12 cellular contexts compared by ENCODE assay signal in the genomic region with DNA sequence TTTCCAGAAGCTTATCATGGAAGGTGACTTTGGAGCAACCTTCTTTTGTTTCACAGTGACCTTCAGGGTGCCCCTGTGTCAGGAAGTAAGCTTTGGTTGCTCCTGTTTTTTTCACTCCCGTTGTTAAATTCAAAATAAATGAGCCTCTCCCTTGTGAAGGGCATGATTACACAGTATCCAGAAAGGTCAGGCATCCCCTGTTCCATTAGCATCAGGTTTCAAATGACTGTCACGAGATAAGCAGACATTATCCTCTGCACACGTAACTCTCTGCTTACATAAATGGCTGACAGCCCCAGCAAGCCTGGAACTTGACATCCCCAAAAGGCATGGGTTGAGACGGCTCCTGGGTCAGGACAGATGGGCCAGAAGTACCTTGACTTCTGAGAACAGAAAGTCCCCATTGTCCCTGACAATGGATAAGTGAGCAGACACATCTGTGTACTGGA. TPM values are rescaled to one million over a fixed set of nuclear protein-coding genes. Genes with fewer than 3 reads are reported as not detected.
DNase-seq lines count a peak whose midpoint lies in the region; ATAC-seq and TF ChIP-seq lines count a peak whose summit lies in the region.
"Had no signal": no experiment of that assay in that cellular context is flagged by ENCODE, and none has a peak within 500 bp of the region (broad histone marks: within the 10 kb centered on the region; RNA-seq: fewer than 3 reads in every experiment).

No MANE protein-coding gene starts in this region.

- no peaks in the 10 kb centered on the region for H3K79me2 ChIP-seq in GM23248 (ENCODE audit: insufficient read depth)

- H3F3A ChIP-seq in GM23248 (ENCODE audit: insufficient read depth) = peaks cover 7% of the 10 kb centered on the region; the same call in 1 of the 2 replicates

- no peak overlapping the region for H3K4me2 ChIP-seq in GM23248 (ENCODE audit: unreplicated experiment)

- peaks cover 5 to 55% (median 36%) of the 10 kb centered on the region in 9 donors for H3K4me1 ChIP-seq in heart right ventricle
- peaks cover 40% of the 10 kb centered on the region for H3K4me1 ChIP-seq in stomach smooth muscle (ENCODE audit: control insufficient read depth, insufficient read depth, low read length)
- no peaks in the 10 kb centered on the region; the same call in 1 of the 2 replicates for H3K4me1 ChIP-seq in GM23248 (ENCODE audit: insufficient read depth)

- no peaks in the 10 kb centered on the region for H3K27me3 ChIP-seq in heart right ventricle
- H3K27me3 ChIP-seq in stomach smooth muscle (ENCODE audit: control insufficient read depth in 1 of 2, insufficient read depth in 2 of 2, low read length in 2 of 2) = no peaks in the 10 kb centered on the region
- no peaks in the 10 kb centered on the region for H3K27me3 ChIP-seq in GM23248 (replicated peaks; ENCODE audit: insufficient read depth)

- H2AFZ ChIP-seq in GM23248 = no peak overlapping the region

- no peaks in the 10 kb centered on the region for H3K9me2 ChIP-seq in GM23248 (ENCODE audit: insufficient read depth)

- H3K9ac ChIP-seq in stomach smooth muscle (ENCODE audit: low read length in 2 of 2) (no peak overlapping the region), GM23248 (no peak overlapping the region)

- WGBS in heart right ventricle, 2 donors = 24 to 41% methylated on average over 4 of the region's 4 CpGs
- 39 to 44% methylated on average over 4 of the region's 4 CpGs for WGBS in GM23248 (ENCODE audit: low coverage in 1 of 2, low lambda C conversion rate in 2 of 2, missing lambda C conversion rate in 2 of 2), 2 experiments

- no peaks in the 10 kb centered on the region for H4K20me1 ChIP-seq in GM23248 (ENCODE audit: insufficient read depth)

- peak in 6 of 8 donors; percentile 16 to 54 (median 42) for ATAC-seq in heart right ventricle
- ATAC-seq in HG02884 (IDR thresholded peaks at IDR 0.05; ENCODE audit: unreplicated experiment) = no peak
- ATAC-seq: lower lobe of right lung had no signal

- H3K36me3 ChIP-seq in heart right ventricle (peaks cover 0 to 100% (median 38%) of the 10 kb centered on the region in 9 donors), stomach smooth muscle (ENCODE audit: control insufficient read depth in 2 of 2, insufficient read depth in 2 of 2, low read length in 2 of 2) (peaks cover 60 to 67% of the 10 kb centered on the region in 2 donors), GM23248 (ENCODE audit: low read depth) (peaks cover 17% of the 10 kb centered on the region; the same call in 1 of the 2 replicates)

- H3K9me3 ChIP-seq in heart right ventricle (no peaks in the 10 kb centered on the region), stomach smooth muscle (ENCODE audit: control insufficient read depth in 2 of 2, low read length in 2 of 2) (no peaks in the 10 kb centered on the region), GM23248 (ENCODE audit: low read depth) (no peaks in the 10 kb centered on the region)
- H3K9me3 ChIP-seq: lower lobe of right lung had no signal

- intact Hi-C loops in heart right ventricle (cut with DNase I) = loop anchor here in 5 of 10 donors (5.0 to 10.0 kb wide), 3 partner anchors 48 to 55 kb away; a partner anchor contains a TSS

- in situ Hi-C loops in GM23248 (cut with MboI) = no loop called here

- peak overlapping the region; percentile 16 to 96 (median 79) for H3K27ac ChIP-seq in heart right ventricle
- peak overlapping the region; percentile 62 for H3K27ac ChIP-seq in stomach smooth muscle (ENCODE audit: low read length)
- H3K27ac ChIP-seq in GM23248 = no peak overlapping the region
- H3K27ac ChIP-seq: lower lobe of right lung had no signal

- DNase-seq in NCI-H1436 treated with DMSO at 0.1 percent for 48 hours (lab: John Stamatoyannopoulos, UW) = peak; percentile 73
- peak; percentile 42 for DNase-seq in OCI-M2 (lab: John Stamatoyannopoulos, UW; ENCODE audit: unreplicated experiment)
- no peak for DNase-seq in heart right ventricle
- no peak for DNase-seq in GM23248
- no peak for DNase-seq in activated CD4-positive, alpha-beta T cell treated with anti-CD3 and anti-CD28 coated beads for 48 hours
- DNase-seq: activated CD4-positive, alpha-beta T cell treated with anti-CD3 and anti-CD28 coated beads, Interleukin-2, amount 50 U/mL, for 48 hours; activated naive CD4-positive, alpha-beta T cell treated with anti-CD3 and anti-CD28 coated beads, Interleukin-2, amount 10 ng/mL, durations not matched to agents 7 days and 5 days; cortex of kidney; foreskin melanocyte; lower lobe of right lung had no signal

- no peak overlapping the region for H3K4me3 ChIP-seq in heart right ventricle
- no peak overlapping the region for H3K4me3 ChIP-seq in stomach smooth muscle (ENCODE audit: low read length in 2 of 2)
- H3K4me3 ChIP-seq in GM23248 = no peak overlapping the region
- H3K4me3 ChIP-seq: lower lobe of right lung had no signal

- no peak for TF ChIP-seq CTCF in heart right ventricle (IDR thresholded peaks at IDR 0.05)

RNA-seq across cellular contexts. Expression of a gene that starts 52.0 kb away (rescaled TPM):
- 10 to 100 TPM in 9 of 10 donors, 1 to 10 TPM in 1; 9.4 to 40.8 (median 12.5) TPM for total RNA-seq in heart right ventricle
- polyA plus RNA-seq in heart right ventricle = 10 to 100 TPM in 1 of 2 donors, 1 to 10 TPM in 1; 5.4 to 15.3 TPM
- total RNA-seq in GM23248 (2014; rRNA removed; shearing (Covaris generic)) = 3.3 and 6.4 TPM in 2 replicates
- polyA plus RNA-seq in GM23248 (2016; fragmentation: Nextera tagmentation; extraction: Ambion mirVana) = 2.7 TPM in 2 replicates

Comparison
In these comparisons a context has a peak if more than half of its experiments do, and no peak if none do; other contexts are left out.
1. DNase-seq: peak in NCI-H1436 treated with DMSO at 0.1 percent for 48 hours (single experiment) and OCI-M2 (single experiment); none in heart right ventricle (0 of 2), GM23248 (single experiment) and activated CD4-positive, alpha-beta T cell treated with anti-CD3 and anti-CD28 coated beads for 48 hours (single experiment).